17 cellular contexts compared by ENCODE assay signal in genomic region chr15:42408178-42408577, GRCh38. TPM values are rescaled to one million over a fixed set of nuclear protein-coding genes. Genes with fewer than 3 reads are reported as not detected.
DNase-seq lines count a peak whose midpoint lies in the region; ATAC-seq and TF ChIP-seq lines count a peak whose summit lies in the region.
"Had no signal": no experiment of that assay in that cellular context is flagged by ENCODE, and none has a peak within 500 bp of the region (broad histone marks: within the 10 kb centered on the region; RNA-seq: fewer than 3 reads in every experiment).

No MANE protein-coding gene starts in this region.

- TF ChIP-seq EP300 in SK-N-SH (IDR thresholded peaks at IDR 0.05; ENCODE audit: borderline replicate concordance in 1 of 2, low read depth in 1 of 2, low read length in 1 of 2), result no peak

- H3K79me2 ChIP-seq in SK-N-SH (ENCODE audit: insufficient read depth) (no peaks in the 10 kb centered on the region), neural progenitor cell (ENCODE audit: low read depth) (no peaks in the 10 kb centered on the region)

- no peaks in the 10 kb centered on the region for H3K9me3 ChIP-seq in SK-N-SH
- no peaks in the 10 kb centered on the region for H3K9me3 ChIP-seq in neural progenitor cell (ENCODE audit: low read depth)
- H3K9me3 ChIP-seq: BLaER1 had no signal

- H3K4me3 Mint-ChIP-seq in central memory CD8-positive, alpha-beta T cell, result no peak overlapping the region
- H3K4me3 Mint-ChIP-seq in neural progenitor cell (no peak overlapping the region), type B pancreatic cell (no peak overlapping the region)
- H3K4me3 Mint-ChIP-seq in stimulated activated naive B cell treated with anti-CD40 and anti-IgM and Interleukin-4, amounts not matched to agents 10 μg/mL and 1 μg/mL and 100 μg/mL, for 72 hours, result no peak overlapping the region
- H3K4me3 Mint-ChIP-seq in activated CD4-positive, alpha-beta T cell treated with anti-CD3 and anti-CD28 coated beads, Interleukin-2, amount 10 ng/mL, durations not matched to agents 7 days and 5 days, result no peak overlapping the region
- H3K4me3 Mint-ChIP-seq: CD4-positive, CD25-positive, alpha-beta regulatory T cell had no signal

- H3F3A ChIP-seq in SK-N-SH (replicated peaks; ENCODE audit: insufficient read depth) (no peaks in the 10 kb centered on the region), neural progenitor cell (ENCODE audit: low read depth) (no peaks in the 10 kb centered on the region)

- no peaks in the 10 kb centered on the region for H3K27me3 ChIP-seq in SK-N-SH (ENCODE audit: insufficient read depth)
- H3K27me3 ChIP-seq in neural progenitor cell, result no peaks in the 10 kb centered on the region
- H3K27me3 ChIP-seq: BLaER1 had no signal

- H3K36me3 Mint-ChIP-seq in central memory CD8-positive, alpha-beta T cell (ENCODE audit: insufficient read depth), result peaks cover 6% of the 10 kb centered on the region
- H3K36me3 Mint-ChIP-seq in neural progenitor cell (peaks cover 6% of the 10 kb centered on the region), type B pancreatic cell (peaks cover 15% of the 10 kb centered on the region)
- H3K36me3 Mint-ChIP-seq in stimulated activated naive B cell treated with anti-CD40 and anti-IgM and Interleukin-4, amounts not matched to agents 10 μg/mL and 1 μg/mL and 100 μg/mL, for 72 hours, result peaks cover 18 to 52% of the 10 kb centered on the region in 2 donors
- H3K36me3 Mint-ChIP-seq in activated CD4-positive, alpha-beta T cell treated with anti-CD3 and anti-CD28 coated beads, Interleukin-2, amount 10 ng/mL, durations not matched to agents 7 days and 5 days (ENCODE audit: low read depth), result peaks cover 3% of the 10 kb centered on the region

- no peaks in the 10 kb centered on the region for H3K4me1 Mint-ChIP-seq in central memory CD8-positive, alpha-beta T cell
- H3K4me1 Mint-ChIP-seq in neural progenitor cell, result no peaks in the 10 kb centered on the region
- peaks cover 0 to 1% of the 10 kb centered on the region in 2 donors for H3K4me1 Mint-ChIP-seq in stimulated activated naive B cell treated with anti-CD40 and anti-IgM and Interleukin-4, amounts not matched to agents 10 μg/mL and 1 μg/mL and 100 μg/mL, for 72 hours
- H3K4me1 Mint-ChIP-seq in activated CD4-positive, alpha-beta T cell treated with anti-CD3 and anti-CD28 coated beads, Interleukin-2, amount 10 ng/mL, durations not matched to agents 7 days and 5 days, result peaks cover under 1% of the 10 kb centered on the region
- H3K4me1 Mint-ChIP-seq in type B pancreatic cell (ENCODE audit: unreplicated experiment), result no peaks in the 10 kb centered on the region
- H3K4me1 Mint-ChIP-seq: CD4-positive, CD25-positive, alpha-beta regulatory T cell had no signal

- H2AFZ ChIP-seq in SK-N-SH (ENCODE audit: low read depth), result no peak overlapping the region
- H2AFZ ChIP-seq in neural progenitor cell (replicated peaks), result no peak overlapping the region
- H2AFZ ChIP-seq: GM23248 had no signal

- 83% methylated on average over 2 of the region's 4 CpGs for WGBS in SK-N-SH (ENCODE audit: low lambda C conversion rate)

- DNase-seq in SK-N-SH, result no peak
- no peak for DNase-seq in central memory CD8-positive, alpha-beta T cell (ENCODE audit: low spot score in 2 of 2)
- DNase-seq in neural progenitor cell (ENCODE audit: low spot score), result no peak
- DNase-seq in stimulated activated naive B cell treated with anti-CD40 and anti-IgM and Interleukin-4, amounts not matched to agents 10 μg/mL and 1 μg/mL and 100 μg/mL, for 72 hours, result no peak
- DNase-seq in KBM-7, result no peak
- no peak for DNase-seq in activated CD4-positive, alpha-beta T cell treated with anti-CD3 and anti-CD28 coated beads, Interleukin-2, amount 10 ng/mL, durations not matched to agents 7 days and 5 days
- DNase-seq in type B pancreatic cell (ENCODE audit: extremely low spot score, unreplicated experiment), result no peak
- DNase-seq: AML-193; Calu3; CD4-positive, CD25-positive, alpha-beta regulatory T cell; DMS 273 treated with DMSO at 0.1 percent for 48 hours; GM23248; H7 had no signal

- POLR2A ChIA-PET in SK-N-SH (lab: Yijun Ruan, JAX), result no interaction called here
- POLR2A ChIA-PET in activated CD4-positive, alpha-beta T cell treated with anti-CD3 and anti-CD28 coated beads, Interleukin-2, amount 10 ng/mL, durations not matched to agents 7 days and 5 days (lab: Charles Lee), result no interaction called here

- peak; percentile 11; the same call in 2 of the 3 replicates for ATAC-seq in SK-N-SH treated with all-trans-retinoic acid at 6 μM for 48 hours
- no peak for ATAC-seq in central memory CD8-positive, alpha-beta T cell (replicated peaks; ENCODE audit: extremely low read depth, poor library complexity, severe bottlenecking)
- no peak for ATAC-seq in stimulated activated naive B cell treated with anti-CD40 and anti-IgM and Interleukin-4, amounts not matched to agents 10 μg/mL and 1 μg/mL and 100 μg/mL, for 72 hours (replicated peaks)

- no peak overlapping the region for H3K27ac ChIP-seq in SK-N-SH (ENCODE audit: low read depth in 2 of 2, low read length in 1 of 2)
- H3K27ac ChIP-seq in neural progenitor cell, result no peak overlapping the region
- H3K27ac ChIP-seq: 22Rv1, BLaER1, GM23248, HL-60 had no signal

- peak overlapping the region; percentile 22 for H3K27ac Mint-ChIP-seq in central memory CD8-positive, alpha-beta T cell (ENCODE audit: low read depth)
- H3K27ac Mint-ChIP-seq in neural progenitor cell (peak overlapping the region; percentile 65), type B pancreatic cell (no peak overlapping the region)
- H3K27ac Mint-ChIP-seq in stimulated activated naive B cell treated with anti-CD40 and anti-IgM and Interleukin-4, amounts not matched to agents 10 μg/mL and 1 μg/mL and 100 μg/mL, for 72 hours, result peak overlapping the region; percentile 48
- no peak overlapping the region for H3K27ac Mint-ChIP-seq in activated CD4-positive, alpha-beta T cell treated with anti-CD3 and anti-CD28 coated beads, Interleukin-2, amount 10 ng/mL, durations not matched to agents 7 days and 5 days

- no peaks in the 10 kb centered on the region for H3K9me3 Mint-ChIP-seq in central memory CD8-positive, alpha-beta T cell
- no peaks in the 10 kb centered on the region for H3K9me3 Mint-ChIP-seq in neural progenitor cell
- H3K9me3 Mint-ChIP-seq in stimulated activated naive B cell treated with anti-CD40 and anti-IgM and Interleukin-4, amounts not matched to agents 10 μg/mL and 1 μg/mL and 100 μg/mL, for 72 hours, result no peaks in the 10 kb centered on the region
- H3K9me3 Mint-ChIP-seq in activated CD4-positive, alpha-beta T cell treated with anti-CD3 and anti-CD28 coated beads, Interleukin-2, amount 10 ng/mL, durations not matched to agents 7 days and 5 days, result no peaks in the 10 kb centered on the region
- no peaks in the 10 kb centered on the region for H3K9me3 Mint-ChIP-seq in type B pancreatic cell
- H3K9me3 Mint-ChIP-seq: CD4-positive, CD25-positive, alpha-beta regulatory T cell had no signal

- H3K27me3 Mint-ChIP-seq in central memory CD8-positive, alpha-beta T cell, result no peaks in the 10 kb centered on the region
- peaks cover 3% of the 10 kb centered on the region for H3K27me3 Mint-ChIP-seq in neural progenitor cell (ENCODE audit: insufficient read depth, low read depth)
- H3K27me3 Mint-ChIP-seq in stimulated activated naive B cell treated with anti-CD40 and anti-IgM and Interleukin-4, amounts not matched to agents 10 μg/mL and 1 μg/mL and 100 μg/mL, for 72 hours, result no peaks in the 10 kb centered on the region
- no peaks in the 10 kb centered on the region for H3K27me3 Mint-ChIP-seq in activated CD4-positive, alpha-beta T cell treated with anti-CD3 and anti-CD28 coated beads, Interleukin-2, amount 10 ng/mL, durations not matched to agents 7 days and 5 days
- H3K27me3 Mint-ChIP-seq in type B pancreatic cell, result no peaks in the 10 kb centered on the region
- H3K27me3 Mint-ChIP-seq: CD4-positive, CD25-positive, alpha-beta regulatory T cell had no signal

- no peaks in the 10 kb centered on the region for H3K9me2 ChIP-seq in SK-N-SH

- H4K20me1 ChIP-seq in SK-N-SH (ENCODE audit: insufficient read depth) (no peaks in the 10 kb centered on the region), neural progenitor cell (ENCODE audit: low read depth) (no peaks in the 10 kb centered on the region)
- H4K20me1 ChIP-seq: BLaER1 had no signal

- H3K36me3 ChIP-seq in SK-N-SH (replicated peaks in 1 of 2; ENCODE audit: control insufficient read depth in 1 of 2, insufficient read depth in 2 of 2, low read length in 1 of 2) (peaks cover 11 to 13% of the 10 kb centered on the region in 2 experiments), neural progenitor cell (no peaks in the 10 kb centered on the region)

- no peak overlapping the region for H3K4me3 ChIP-seq in SK-N-SH (ENCODE audit: low read depth in 2 of 2, low read length in 1 of 2)
- no peak overlapping the region for H3K4me3 ChIP-seq in neural progenitor cell
- H3K4me3 ChIP-seq: BLaER1, GM23248 had no signal

- TF ChIP-seq CTCF in SK-N-SH (IDR thresholded peaks at IDR 0.05) (no peak), neural progenitor cell (IDR thresholded peaks at IDR 0.05) (no peak), type B pancreatic cell (conservative IDR thresholded peaks at IDR 0.05) (no peak)

- in situ Hi-C loops in KBM-7 (cut with MboI; ENCODE audit: low pct_unique_long_range_greater_than_20kb, low sequenced_read_pairs), result no loop called here

- H3K4me1 ChIP-seq in SK-N-SH (ENCODE audit: control insufficient read depth in 1 of 2, insufficient read depth in 2 of 2, low read depth in 1 of 2, low read length in 1 of 2) (no peaks in the 10 kb centered on the region; a peak in 1 of 4 replicates), neural progenitor cell (no peaks in the 10 kb centered on the region)

- no peak overlapping the region for H3K4me2 ChIP-seq in SK-N-SH
- H3K4me2 ChIP-seq in neural progenitor cell, result no peak overlapping the region
- H3K4me2 ChIP-seq: BLaER1 had no signal

- H3K9ac ChIP-seq in SK-N-SH, result no peak overlapping the region
- H3K9ac ChIP-seq in neural progenitor cell, result no peak overlapping the region
- H3K9ac ChIP-seq: BLaER1, GM23248 had no signal

- CTCF ChIA-PET in SK-N-SH (lab: Yijun Ruan, JAX), result interaction anchor here (1.0 kb wide), 2 partner anchors 64 to 316 kb away, joined by 3 read pairs; no protein-coding TSS in a partner anchor
- CTCF ChIA-PET in activated CD4-positive, alpha-beta T cell treated with anti-CD3 and anti-CD28 coated beads, Interleukin-2, amount 10 ng/mL, durations not matched to agents 7 days and 5 days (lab: Charles Lee), result interaction anchor here (0.6 to 1.6 kb wide), 4 partner anchors 9 to 24 kb away, joined by 3 to 6 read pairs (median 4); no protein-coding TSS in a partner anchor

- no peak for TF ChIP-seq RAD21 in SK-N-SH (IDR thresholded peaks at IDR 0.05; ENCODE audit: low read length)

TF ChIP-seq in SK-N-SH, 30 proteins besides CTCF, POLR2A, EP300 and RAD21 (continues in another document):
- no peak for TF ChIP-seq RFX5 (IDR thresholded peaks at IDR 0.05; ENCODE audit: low read length)
- TF ChIP-seq SIN3A (IDR thresholded peaks at IDR 0.05; ENCODE audit: borderline replicate concordance, low read depth, low read length), result no peak

RNA-seq across cellular contexts. Expression of gene CAPN3, which starts 48.9 kb away (rescaled TPM):
- 1.8 and 1.9 TPM in 2 replicates for polyA plus RNA-seq in SK-N-SH (2012; rRNA removed)
- 0.51 and 0.59 TPM in 2 replicates for polyA plus RNA-seq in SK-N-SH (2012; cell fraction: cytosol; rRNA removed)
- 14.4 and 14.8 TPM in 2 replicates for polyA plus RNA-seq in SK-N-SH (2012; cell fraction: nucleus; rRNA removed)
- 0.37 TPM in 1 of 2 replicates, not detected in the other for total RNA-seq in neural progenitor cell (ENCODE audit: low replicate concordance)
- 1 to 10 TPM; 5.3 to 5.5 TPM for total RNA-seq in activated CD4-positive, alpha-beta T cell treated with anti-CD3 and anti-CD28 coated beads, Interleukin-2, amount 10 ng/mL, durations not matched to agents 7 days and 5 days
- total RNA-seq in type B pancreatic cell (ENCODE audit: low replicate concordance), result 10.6 and 12.3 TPM in 2 replicates
- total RNA-seq: H7 had no signal

Comparison
In these comparisons a context has a peak if more than half of its experiments do, and no peak if none do; other contexts are left out.
1. H3K27ac Mint-ChIP-seq: peak in central memory CD8-positive, alpha-beta T cell (single experiment), neural progenitor cell (single experiment) and stimulated activated naive B cell treated with anti-CD40 and anti-IgM and Interleukin-4, amounts not matched to agents 10 μg/mL and 1 μg/mL and 100 μg/mL, for 72 hours (single experiment); none in activated CD4-positive, alpha-beta T cell treated with anti-CD3 and anti-CD28 coated beads, Interleukin-2, amount 10 ng/mL, durations not matched to agents 7 days and 5 days (single experiment) and type B pancreatic cell (single experiment).